Comparison of ENCODE assay signal across 24 cellular contexts in genomic region chr9:7137040-7137439, GRCh38.
A peak's percentile ranks its signal among the peaks of the same experiment; 100 is the strongest.
DNase-seq lines count a peak whose midpoint lies in the region; ATAC-seq and TF ChIP-seq lines count a peak whose summit lies in the region.
"Had no signal": no experiment of that assay in that cellular context is flagged by ENCODE, and none has a peak within 500 bp of the region (broad histone marks: within the 10 kb centered on the region; RNA-seq: fewer than 3 reads in every experiment).

No MANE protein-coding gene starts in this region.

- ATAC-seq in Right ventricle myocardium inferior (peak; percentile 80), left ventricle myocardium superior (peak; percentile 96), psoas muscle (peak; percentile 98 to 100 (median 99))
- ATAC-seq: A549, Panc1 had no signal

- TF ChIP-seq CTCF in left ventricle myocardium inferior (IDR thresholded peaks at IDR 0.05; ENCODE audit: borderline replicate concordance) = no peak
- TF ChIP-seq CTCF in adrenal gland (IDR thresholded peaks at IDR 0.05) = no peak
- no peak for TF ChIP-seq CTCF in psoas muscle (IDR thresholded peaks at IDR 0.05)
- no peak for TF ChIP-seq CTCF in Peyer's patch (IDR thresholded peaks at IDR 0.05)

- H3K27me3 ChIP-seq in left ventricle myocardium inferior (ENCODE audit: low read depth) = no peaks in the 10 kb centered on the region
- no peaks in the 10 kb centered on the region for H3K27me3 ChIP-seq in adrenal gland
- no peaks in the 10 kb centered on the region for H3K27me3 ChIP-seq in psoas muscle (ENCODE audit: insufficient read depth in 3 of 3, low read length in 2 of 3)
- no peaks in the 10 kb centered on the region for H3K27me3 ChIP-seq in Peyer's patch

- no peak overlapping the region for H3K4me3 ChIP-seq in left ventricle myocardium inferior
- H3K4me3 ChIP-seq in adrenal gland = no peak overlapping the region
- no peak overlapping the region for H3K4me3 ChIP-seq in psoas muscle
- H3K4me3 ChIP-seq in Peyer's patch = no peak overlapping the region
- H3K4me3 ChIP-seq: A549, HAP-1 had no signal

- no peak overlapping the region for H3K27ac ChIP-seq in left ventricle myocardium inferior (replicated peaks)
- H3K27ac ChIP-seq in adrenal gland = no peak overlapping the region
- peak overlapping the region; percentile 48 for H3K27ac ChIP-seq in psoas muscle
- H3K27ac ChIP-seq in Peyer's patch = no peak overlapping the region
- H3K27ac ChIP-seq: A549, KMS-11 had no signal

- DNase-seq in Right ventricle myocardium inferior (ENCODE audit: missing footprints) (no peak), left ventricle myocardium inferior (no peak), adrenal gland (peak; percentile 37 to 76 (median 64)), left ventricle myocardium superior (peak; percentile 57), psoas muscle (peak; percentile 60 to 82), UCSD-AML1 (lab: John Stamatoyannopoulos, UW; ENCODE audit: unreplicated experiment) (no peak), DMS79 treated with DMSO at 0.1 percent for 48 hours (lab: John Stamatoyannopoulos, UW) (no peak), Peyer's patch (no peak)
- DNase-seq: CD4-positive, alpha-beta memory T cell; EL; GF-D8; GOT3; MM.1S; NCI-H187; NCI-H2171; NCI-H345; NCI-H510A treated with DMSO at 0.1 percent for 48 hours; NCI-H82; SK-N-SH; SW 1271 had no signal

- TF ChIP-seq POLR2A in adrenal gland (IDR thresholded peaks at IDR 0.05) = no peak
- no peak for TF ChIP-seq POLR2A in Peyer's patch (IDR thresholded peaks at IDR 0.05)

- H3K4me1 ChIP-seq in left ventricle myocardium inferior (no peaks in the 10 kb centered on the region), adrenal gland (replicated peaks in 1 of 2) (no peaks in the 10 kb centered on the region), psoas muscle (peaks cover 28% of the 10 kb centered on the region), Peyer's patch (no peaks in the 10 kb centered on the region)
- H3K4me1 ChIP-seq: A549 had no signal

- H3K36me3 ChIP-seq in left ventricle myocardium inferior = peaks cover 7% of the 10 kb centered on the region
- H3K36me3 ChIP-seq in adrenal gland (replicated peaks in 1 of 2) = no peaks in the 10 kb centered on the region
- no peaks in the 10 kb centered on the region for H3K36me3 ChIP-seq in psoas muscle (ENCODE audit: insufficient read depth in 1 of 2, low read depth in 1 of 2)
- H3K36me3 ChIP-seq in Peyer's patch = peaks cover 0 to 22% (median 0%) of the 10 kb centered on the region in 3 donors
- H3K36me3 ChIP-seq: HAP-1 had no signal

- no peaks in the 10 kb centered on the region for H3K9me3 ChIP-seq in left ventricle myocardium inferior (replicated peaks)
- H3K9me3 ChIP-seq in adrenal gland (replicated peaks in 1 of 3) = no peaks in the 10 kb centered on the region
- H3K9me3 ChIP-seq in psoas muscle = no peaks in the 10 kb centered on the region
- H3K9me3 ChIP-seq in Peyer's patch = no peaks in the 10 kb centered on the region
- H3K9me3 ChIP-seq: A549, HAP-1, SK-N-SH had no signal

- intact Hi-C loops in Right ventricle myocardium inferior (cut with DNase I) (no loop called here), left ventricle myocardium inferior (cut with micrococcal nuclease) (no loop called here), adrenal gland (cut with DNase I) (no loop called here), left ventricle myocardium superior (cut with micrococcal nuclease) (no loop called here), psoas muscle (cut with DNase I) (loop anchor here in 1 of 2 donors (5.0 kb wide), 1 partner anchor 40 kb away; no protein-coding TSS in a partner anchor)

- 79 to 84% (median 82%) methylated on average over 6 of the region's 6 CpGs for WGBS in adrenal gland, 4 donors
- 36 to 62% (median 47%) methylated on average over 6 of the region's 6 CpGs for WGBS in psoas muscle, 3 donors

Comparison
In these comparisons a context has a peak if more than half of its experiments do, and no peak if none do; other contexts are left out.
1. DNase-seq: peak in adrenal gland (7 of 7), left ventricle myocardium superior (single experiment) and psoas muscle (2 of 2); none in Right ventricle myocardium inferior (single experiment), left ventricle myocardium inferior (single experiment), UCSD-AML1 (single experiment), DMS79 treated with DMSO at 0.1 percent for 48 hours (single experiment) and Peyer's patch (0 of 3).
2. Peak in every context shown above with its lines, with median percentiles within 50 percentile points of each other: ATAC-seq.